18 cellular contexts compared by ENCODE assay signal in genomic region chr12:62802981-62803380, GRCh38.
DNase-seq lines count a peak whose midpoint lies in the region; ATAC-seq, FAIRE-seq and TF ChIP-seq lines count a peak whose summit lies in the region.
"Had no signal": no experiment of that assay in that cellular context is flagged by ENCODE, and none has a peak within 500 bp of the region (broad histone marks: within the 10 kb centered on the region; RNA-seq: fewer than 3 reads in every experiment).

No MANE protein-coding gene starts in this region.

- no peaks in the 10 kb centered on the region for H3K4me1 ChIP-seq in HepG2 (ENCODE audit: insufficient read depth, low read length)
- no peaks in the 10 kb centered on the region for H3K4me1 ChIP-seq in right lobe of liver
- H3K4me1 ChIP-seq: uterus had no signal

- no peak for FAIRE-seq in HepG2 (lab: Jason Lieb, UNC)
- FAIRE-seq: GM19239 had no signal

- in situ Hi-C loops in HepG2 (cut with HindIII; ENCODE audit: extremely low pct_ligation_motif_present, low pct_unique_long_range_greater_than_20kb): no loop called here

- H3K4me2 ChIP-seq in HepG2 (ENCODE audit: low read depth, low read length): no peak overlapping the region
- H3K4me2 ChIP-seq: GM23338 had no signal

- H3K36me3 ChIP-seq in HepG2 (replicated peaks in 1 of 2; ENCODE audit: control insufficient read depth in 1 of 2, insufficient read depth in 2 of 2, low read length in 2 of 2): peaks cover 13 to 57% of the 10 kb centered on the region in 2 experiments
- H3K36me3 ChIP-seq in right lobe of liver: no peaks in the 10 kb centered on the region
- H3K36me3 ChIP-seq: uterus had no signal

- no peak overlapping the region for H2AFZ ChIP-seq in HepG2 (ENCODE audit: low read length)
- H2AFZ ChIP-seq: GM23338 had no signal

- CTCF ChIA-PET in HepG2 (lab: Yijun Ruan, JAX; ENCODE audit: low intra/inter-chr PET ratio, low total read pairs): no interaction called here

- H3K4me3 ChIP-seq in HepG2 (replicated peaks in 1 of 3; ENCODE audit: insufficient read depth in 1 of 3, low read depth in 2 of 3, low read length in 3 of 3) (no peak overlapping the region), right lobe of liver (no peak overlapping the region), choroid plexus epithelial cell (ENCODE audit: low read depth, low read length) (no peak overlapping the region)
- H3K4me3 ChIP-seq: GM23338, uterus had no signal

- no peak for TF ChIP-seq POLR2A in HepG2 (IDR thresholded peaks at IDR 0.05; ENCODE audit: insufficient read depth in 1 of 2, low read depth in 2 of 2, low read length in 2 of 2)
- no peak for TF ChIP-seq POLR2A in right lobe of liver (IDR thresholded peaks at IDR 0.05)

- TF ChIP-seq EP300 in HepG2 (IDR thresholded peaks at IDR 0.05; ENCODE audit: low read depth in 2 of 2, low read length in 2 of 2) (no peak), HepG2 (CRISPR knock-in tag; IDR thresholded peaks at IDR 0.05; ENCODE audit: borderline replicate concordance) (no peak)

- POLR2A ChIA-PET in HepG2 (lab: Yijun Ruan, JAX): no interaction called here

- intact Hi-C loops in HepG2 (cut with micrococcal nuclease; ENCODE audit: unreplicated experiment) (no loop called here), right lobe of liver (cut with DNase I) (loop anchor here in 1 of 2 donors (10.0 kb wide), 1 partner anchor 368 kb away; no protein-coding TSS in a partner anchor)

- peaks cover 14% of the 10 kb centered on the region for H3K79me2 ChIP-seq in HepG2 (ENCODE audit: insufficient read depth, low read length)

- no peak for TF ChIP-seq RAD21 in HepG2 (CRISPR knock-in tag; IDR thresholded peaks at IDR 0.05)

- BruUV-seq in HepG2 (replicated peaks; lab: Mats Ljungman, UMichigan): no TSS peak

- 94% methylated on average over 4 of the region's 4 CpGs for WGBS in HepG2 (ENCODE audit: low lambda C conversion rate)
- WGBS in right lobe of liver (ENCODE audit: insufficient coverage, low coverage, low lambda C conversion rate, missing lambda C conversion rate): 64% methylated on average over 4 of the region's 4 CpGs

- no peak for ATAC-seq in HepG2
- ATAC-seq in right lobe of liver: no peak
- no peak for ATAC-seq in GM19324 (IDR thresholded peaks at IDR 0.05; ENCODE audit: low FRiP score, unreplicated experiment)
- ATAC-seq: GM23338, left ventricle myocardium superior had no signal

- H3K27me3 ChIP-seq in HepG2 (ENCODE audit: control insufficient read depth in 1 of 2, insufficient read depth in 2 of 2, low read length in 2 of 2) (no peaks in the 10 kb centered on the region), right lobe of liver (no peaks in the 10 kb centered on the region)
- H3K27me3 ChIP-seq: neutrophil, uterus had no signal

- TF ChIP-seq CTCF in HepG2 (CRISPR knock-in tag; IDR thresholded peaks at IDR 0.05): peak; percentile 40
- no peak for TF ChIP-seq CTCF in right lobe of liver (IDR thresholded peaks at IDR 0.05)
- TF ChIP-seq CTCF in choroid plexus epithelial cell (conservative IDR thresholded peaks at IDR 0.05; ENCODE audit: low read depth, low read length): peak; percentile 58

- H3K9me3 ChIP-seq in HepG2 (ENCODE audit: low read length): no peaks in the 10 kb centered on the region
- no peaks in the 10 kb centered on the region for H3K9me3 ChIP-seq in right lobe of liver
- H3K9me3 ChIP-seq: neutrophil, uterus had no signal

- no peak overlapping the region for H3K27ac ChIP-seq in HepG2 (ENCODE audit: extremely low read length, insufficient read depth, low read length)
- no peak overlapping the region for H3K27ac ChIP-seq in right lobe of liver
- H3K27ac ChIP-seq: C4-2B, neutrophil, uterus had no signal

- no peak for DNase-seq in HepG2 (ENCODE audit: low spot score)
- DNase-seq in right lobe of liver: no peak
- DNase-seq in NCI-H748 (lab: John Stamatoyannopoulos, UW; ENCODE audit: unreplicated experiment): peak; percentile 26
- peak; percentile 75 for DNase-seq in choroid plexus epithelial cell (ENCODE audit: low read depth)
- DNase-seq in stimulated activated CD4-positive, alpha-beta T cell treated with anti-CD3 and anti-CD28 coated beads, Interleukin-4, amount 100 ng/mL, for 24 hours: no peak
- DNase-seq in NCI-H1694 treated with DMSO at 0.1 percent for 48 hours (lab: John Stamatoyannopoulos, UW): no peak
- DNase-seq in UCSD-AML1 (lab: John Stamatoyannopoulos, UW; ENCODE audit: unreplicated experiment): no peak
- DNase-seq: activated CD4-positive, alpha-beta T cell treated with anti-CD3 and anti-CD28 coated beads, Interleukin-2, amount 50 U/mL, for 4 hours; activated naive CD4-positive, alpha-beta T cell treated with anti-CD3 and anti-CD28 coated beads, Interleukin-2, amount 50 U/mL, for 16 hours; KG1; left ventricle myocardium superior; stimulated activated CD8-positive, alpha-beta memory T cell treated with anti-CD3 and anti-CD28 coated beads, Interleukin-4, amount 100 ng/mL, for 48 hours; uterus had no signal

- no peaks in the 10 kb centered on the region for H4K20me1 ChIP-seq in HepG2 (ENCODE audit: insufficient read depth, low read length)

- no peak overlapping the region for H3K9ac ChIP-seq in HepG2 (ENCODE audit: insufficient read depth, low read depth, low read length)

TF ChIP-seq in HepG2, 621 proteins besides CTCF, POLR2A, EP300 and RAD21:
- TF ChIP-seq STAG1 (CRISPR knock-in tag; IDR thresholded peaks at IDR 0.05) (peak; percentile 47), RFX3 (CRISPR knock-in tag; IDR thresholded peaks at IDR 0.05) (no peak)
TF ChIP-seq in HepG2: peak in this region for 1.

Comparison
In these comparisons a context has a peak if more than half of its experiments do, and no peak if none do; other contexts are left out.
1. CTCF ChIP-seq: peak in HepG2 (single experiment) and choroid plexus epithelial cell (single experiment); none in right lobe of liver (0 of 4).
2. DNase-seq: peak in NCI-H748 (single experiment) and choroid plexus epithelial cell (single experiment); none in HepG2 (single experiment), right lobe of liver (0 of 3), stimulated activated CD4-positive, alpha-beta T cell treated with anti-CD3 and anti-CD28 coated beads, Interleukin-4, amount 100 ng/mL, for 24 hours (single experiment), NCI-H1694 treated with DMSO at 0.1 percent for 48 hours (single experiment) and UCSD-AML1 (single experiment).